In the genomic region with DNA sequence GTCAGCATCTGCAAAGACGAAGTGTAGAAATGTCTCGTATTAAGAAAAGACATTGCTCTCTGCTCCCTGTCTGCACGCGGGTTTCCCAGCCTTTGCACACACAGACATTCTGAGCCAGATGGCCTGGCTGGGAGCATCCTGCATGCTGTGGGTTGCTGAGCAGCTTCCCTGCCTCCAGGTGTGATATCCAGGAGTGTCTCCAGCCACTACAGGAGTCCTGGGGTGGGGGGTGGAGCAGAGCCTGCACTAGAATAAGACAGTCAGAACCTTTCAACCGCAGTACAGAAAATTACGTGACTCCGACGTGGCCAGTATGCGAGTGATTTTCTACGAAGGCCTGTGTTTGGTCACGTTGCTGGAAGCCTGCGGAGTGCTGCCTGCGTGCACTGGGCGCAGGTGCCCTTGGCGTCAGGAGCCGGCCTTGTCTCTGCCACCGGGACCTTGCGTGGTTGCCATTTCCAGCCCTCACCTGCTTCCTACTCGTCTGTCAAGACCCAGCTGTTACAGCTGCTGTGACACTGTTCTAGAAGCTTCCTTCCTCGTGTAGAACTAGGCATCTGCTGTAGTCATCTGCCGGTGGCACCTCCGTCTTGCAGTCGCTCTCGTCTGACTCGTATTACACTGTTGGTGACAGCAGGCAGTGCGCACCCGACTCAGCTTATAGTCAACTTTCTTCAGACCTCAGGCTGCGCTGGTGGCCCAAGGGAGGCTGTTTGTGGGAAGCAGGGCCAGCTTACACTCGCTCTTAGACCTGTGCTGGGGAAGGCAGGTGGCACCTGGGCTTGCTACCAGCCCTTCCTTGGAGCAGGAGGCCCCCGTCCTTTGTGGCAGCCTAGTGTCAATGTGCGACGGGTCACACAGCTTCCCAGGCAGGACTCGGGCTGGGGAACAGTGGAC, we compare ENCODE assay signal across 23 cellular contexts. TPM values are rescaled to one million over a fixed set of nuclear protein-coding genes. Genes with fewer than 3 reads are reported as not detected.
DNase-seq lines count a peak whose midpoint lies in the region; ATAC-seq and TF ChIP-seq lines count a peak whose summit lies in the region.
"Had no signal": no experiment of that assay in that cellular context is flagged by ENCODE, and none has a peak within 500 bp of the region (broad histone marks: within the 10 kb centered on the region; RNA-seq: fewer than 3 reads in every experiment).

No MANE protein-coding gene starts in this region.

- in situ Hi-C loops in GM13976 (cut with MboI; ENCODE audit: low sequenced_read_pairs, unreplicated experiment), result no loop called here

- no peak overlapping the region for H2BK12ac ChIP-seq in mesenchymal stem cell (ENCODE audit: low read length in 2 of 2)

- H3K14ac ChIP-seq in mesenchymal stem cell (ENCODE audit: low read length in 2 of 2), result no peak overlapping the region

- H3K4me3 ChIP-seq in mesenchymal stem cell (ENCODE audit: insufficient read depth in 1 of 2, low read depth in 1 of 2, low read length in 2 of 2), result no peak overlapping the region
- H3K4me3 ChIP-seq in PC-9, result no peak overlapping the region
- H3K4me3 ChIP-seq: breast epithelium, hepatocyte had no signal

- H3K4me3 Mint-ChIP-seq in activated CD8-positive, alpha-beta T cell treated with anti-CD3 and anti-CD28 coated beads for 36 hours, result no peak overlapping the region
- H3K4me3 Mint-ChIP-seq: dendritic cell treated with granulocyte-macrophage colony-stimulating factor and Interleukin-4, amounts not matched to agents 40 ng/mL and 50 ng/mL, for 4 days; HFFc6 had no signal

- no peak overlapping the region for H3K27ac Mint-ChIP-seq in activated CD8-positive, alpha-beta T cell treated with anti-CD3 and anti-CD28 coated beads for 36 hours
- H3K27ac Mint-ChIP-seq: dendritic cell treated with granulocyte-macrophage colony-stimulating factor and Interleukin-4, amounts not matched to agents 40 ng/mL and 50 ng/mL, for 4 days; HFFc6 had no signal

- DNase-seq in DMS 273 (lab: John Stamatoyannopoulos, UW; ENCODE audit: unreplicated experiment) (peak; percentile 26), DMS 273 treated with DMSO at 0.1 percent for 48 hours (lab: John Stamatoyannopoulos, UW) (no peak), GM13976 (ENCODE audit: low spot score) (peak; percentile 38), mesenchymal stem cell (no peak), PC-9 (no peak), NCI-H1092 treated with DMSO at 0.1 percent for 48 hours (lab: John Stamatoyannopoulos, UW) (no peak), occipital lobe (lab: John Stamatoyannopoulos, UW) (no peak)
- DNase-seq in activated CD8-positive, alpha-beta T cell treated with anti-CD3 and anti-CD28 coated beads for 36 hours, result no peak
- DNase-seq: activated CD4-positive, alpha-beta T cell treated with anti-CD3 and anti-CD28 coated beads, Interleukin-2, amount 50 U/mL, for 1 hour; AML-193; GDM1; HFFc6; MM.1S; naive thymus-derived CD4-positive, alpha-beta T cell; NCI-H1694 treated with DMSO at 0.1 percent for 48 hours; NCI-H226; RPMI8226; stimulated activated CD4-positive, alpha-beta T cell treated with anti-CD3 and anti-CD28 coated beads, Interleukin-1b, Interleukin-23, amount 100 ng/mL, for 48 hours had no signal

- no peaks in the 10 kb centered on the region for H3K27me3 Mint-ChIP-seq in activated CD8-positive, alpha-beta T cell treated with anti-CD3 and anti-CD28 coated beads for 36 hours
- H3K27me3 Mint-ChIP-seq: dendritic cell treated with granulocyte-macrophage colony-stimulating factor and Interleukin-4, amounts not matched to agents 40 ng/mL and 50 ng/mL, for 4 days; naive thymus-derived CD4-positive, alpha-beta T cell had no signal

- peaks cover 42% of the 10 kb centered on the region for H4K20me1 ChIP-seq in PC-9 (ENCODE audit: insufficient read depth)

- no peak overlapping the region for H3K4ac ChIP-seq in mesenchymal stem cell (ENCODE audit: low read depth in 1 of 2, low read length in 2 of 2)

- no peak overlapping the region for H2AK5ac ChIP-seq in mesenchymal stem cell (ENCODE audit: low read length, severe bottlenecking)

- TF ChIP-seq CTCF in GM13976 (IDR thresholded peaks at IDR 0.05; ENCODE audit: borderline replicate concordance, control extremely low read depth, extremely low read depth, insufficient read depth, missing control alignments) (no peak), PC-9 (conservative IDR thresholded peaks at IDR 0.05) (no peak)
- no peak for TF ChIP-seq CTCF in activated CD8-positive, alpha-beta T cell treated with anti-CD3 and anti-CD28 coated beads for 36 hours (IDR thresholded peaks at IDR 0.05)

- no peak overlapping the region for H2BK120ac ChIP-seq in mesenchymal stem cell (ENCODE audit: low read depth, low read length)

- POLR2A ChIA-PET in activated CD8-positive, alpha-beta T cell treated with anti-CD3 and anti-CD28 coated beads for 36 hours (lab: Charles Lee), result interaction anchor here (0.5 to 2.2 kb wide), 2 partner anchors 10 to 357 kb away, joined by 4 to 5 read pairs; no protein-coding TSS in a partner anchor
- POLR2A ChIA-PET in PC-9 (lab: Charles Lee; ENCODE audit: unreplicated experiment), result no interaction called here

- H3K27ac ChIP-seq in mesenchymal stem cell (ENCODE audit: low read length, poor library complexity, severe bottlenecking) (no peak overlapping the region), PC-9 (no peak overlapping the region)
- H3K27ac ChIP-seq: 22Rv1, breast epithelium, hepatocyte, HL-60 had no signal

- H4K8ac ChIP-seq in mesenchymal stem cell (ENCODE audit: low read length), result peak overlapping the region; percentile 2

- H3K27me3 ChIP-seq in mesenchymal stem cell (ENCODE audit: control insufficient read depth in 1 of 2, insufficient read depth in 1 of 2, low read length in 2 of 2) (no peaks in the 10 kb centered on the region), PC-9 (ENCODE audit: insufficient read depth, low read depth) (no peaks in the 10 kb centered on the region)
- H3K27me3 ChIP-seq: breast epithelium, hepatocyte had no signal

- H3K9me3 Mint-ChIP-seq in activated CD8-positive, alpha-beta T cell treated with anti-CD3 and anti-CD28 coated beads for 36 hours, result no peaks in the 10 kb centered on the region
- H3K9me3 Mint-ChIP-seq: dendritic cell treated with granulocyte-macrophage colony-stimulating factor and Interleukin-4, amounts not matched to agents 40 ng/mL and 50 ng/mL, for 4 days; HFFc6; naive thymus-derived CD4-positive, alpha-beta T cell had no signal

- peaks cover 10% of the 10 kb centered on the region for H3K36me3 Mint-ChIP-seq in activated CD8-positive, alpha-beta T cell treated with anti-CD3 and anti-CD28 coated beads for 36 hours (ENCODE audit: low read depth)

- H3K4me1 ChIP-seq in mesenchymal stem cell (ENCODE audit: control insufficient read depth, insufficient read depth, low read depth, low read length), result peaks cover 38% of the 10 kb centered on the region
- H3K4me1 ChIP-seq in PC-9 (replicated peaks; ENCODE audit: insufficient read depth), result no peaks in the 10 kb centered on the region
- H3K4me1 ChIP-seq: breast epithelium had no signal

- no peak overlapping the region for H2BK5ac ChIP-seq in mesenchymal stem cell (ENCODE audit: low read depth, low read length, poor library complexity, severe bottlenecking)

- H3K36me3 ChIP-seq in mesenchymal stem cell (ENCODE audit: control insufficient read depth in 1 of 2, insufficient read depth in 2 of 2, low read depth in 1 of 2, low read length in 2 of 2) (peaks cover 8 to 23% of the 10 kb centered on the region in 2 experiments), PC-9 (ENCODE audit: low read depth) (0 out of 2 replicates have a peak, but pooled peaks cover 5% of the 10 kb centered on the region)

- peaks cover 42% of the 10 kb centered on the region for H3K4me1 Mint-ChIP-seq in activated CD8-positive, alpha-beta T cell treated with anti-CD3 and anti-CD28 coated beads for 36 hours (ENCODE audit: low read depth)

- H2BK15ac ChIP-seq in mesenchymal stem cell (ENCODE audit: low read depth, poor library complexity, severe bottlenecking), result no peak overlapping the region

- H2AFZ ChIP-seq in mesenchymal stem cell (ENCODE audit: low read depth, low read length) (no peak overlapping the region), PC-9 (no peak overlapping the region)
- H2AFZ ChIP-seq: hepatocyte had no signal

- H3K79me2 ChIP-seq in PC-9 (ENCODE audit: low read depth), result peaks cover 47% of the 10 kb centered on the region

- H4K91ac ChIP-seq in mesenchymal stem cell (ENCODE audit: low read length), result peak overlapping the region; percentile 66

- no TSS peak for BruUV-seq in PC-9 (replicated peaks; lab: Mats Ljungman, UMichigan)

- peaks cover 34% of the 10 kb centered on the region for H3K79me1 ChIP-seq in mesenchymal stem cell (replicated peaks; ENCODE audit: low read length, poor library complexity, severe bottlenecking)

- no peak overlapping the region for H3K9ac ChIP-seq in mesenchymal stem cell (ENCODE audit: low read length)

- 92% methylated on average over 30 of the region's 33 CpGs for WGBS in mesenchymal stem cell

- no peaks in the 10 kb centered on the region for H3F3A ChIP-seq in PC-9 (ENCODE audit: insufficient read depth, low read depth)

- H3K4me2 ChIP-seq in mesenchymal stem cell (ENCODE audit: low read length, poor library complexity, severe bottlenecking) (no peak overlapping the region), PC-9 (no peak overlapping the region)
- H3K4me2 ChIP-seq: hepatocyte had no signal

- H3K23ac ChIP-seq in mesenchymal stem cell (ENCODE audit: low read length in 2 of 2), result no peak overlapping the region

- CTCF ChIA-PET in activated CD8-positive, alpha-beta T cell treated with anti-CD3 and anti-CD28 coated beads for 36 hours (lab: Charles Lee), result no interaction called here
- CTCF ChIA-PET in PC-9 (lab: Charles Lee), result no interaction called here

- H3K18ac ChIP-seq in mesenchymal stem cell (ENCODE audit: low read depth in 1 of 2, low read length in 2 of 2), result no peak overlapping the region

- intact Hi-C loops in activated CD8-positive, alpha-beta T cell treated with anti-CD3 and anti-CD28 coated beads for 36 hours (cut with micrococcal nuclease), result no loop called here
- intact Hi-C loops in PC-9 (cut with micrococcal nuclease; ENCODE audit: unreplicated experiment), result no loop called here

- peak; percentile 42 for ATAC-seq in activated CD8-positive, alpha-beta T cell treated with anti-CD3 and anti-CD28 coated beads for 36 hours
- ATAC-seq: naive thymus-derived CD4-positive, alpha-beta T cell had no signal

- H3K9me3 ChIP-seq in mesenchymal stem cell (ENCODE audit: control insufficient read depth, low read length), result no peaks in the 10 kb centered on the region
- H3K9me3 ChIP-seq in PC-9 (ENCODE audit: insufficient read depth, low read depth), result no peaks in the 10 kb centered on the region; the same call in 1 of the 2 replicates
- H3K9me3 ChIP-seq: breast epithelium had no signal

- H3K9me2 ChIP-seq in PC-9 (ENCODE audit: insufficient read depth), result no peaks in the 10 kb centered on the region

RNA-seq across cellular contexts. Expression of a gene that starts 11.2 kb away (rescaled TPM):
- total RNA-seq in activated CD8-positive, alpha-beta T cell treated with anti-CD3 and anti-CD28 coated beads for 36 hours, result 10 to 100 TPM; 54.9 to 55.6 TPM
- 11.1 TPM for polyA plus RNA-seq in mesenchymal stem cell (2013, experiment 1 of 2)
- polyA plus RNA-seq in mesenchymal stem cell (2013, experiment 2 of 2), result 11.3 TPM
- total RNA-seq in PC-9 (2021), result 16.0 and 18.6 TPM in 2 replicates
- total RNA-seq in occipital lobe, result 14.5 TPM

Comparison
In these comparisons a context has a peak if more than half of its experiments do, and no peak if none do; other contexts are left out.
1. DNase-seq: peak in DMS 273 (single experiment) and GM13976 (single experiment); none in DMS 273 treated with DMSO at 0.1 percent for 48 hours (single experiment), activated CD8-positive, alpha-beta T cell treated with anti-CD3 and anti-CD28 coated beads for 36 hours (single experiment), mesenchymal stem cell (single experiment), PC-9 (0 of 2), NCI-H1092 treated with DMSO at 0.1 percent for 48 hours (single experiment) and occipital lobe (single experiment).